In the genomic region with DNA sequence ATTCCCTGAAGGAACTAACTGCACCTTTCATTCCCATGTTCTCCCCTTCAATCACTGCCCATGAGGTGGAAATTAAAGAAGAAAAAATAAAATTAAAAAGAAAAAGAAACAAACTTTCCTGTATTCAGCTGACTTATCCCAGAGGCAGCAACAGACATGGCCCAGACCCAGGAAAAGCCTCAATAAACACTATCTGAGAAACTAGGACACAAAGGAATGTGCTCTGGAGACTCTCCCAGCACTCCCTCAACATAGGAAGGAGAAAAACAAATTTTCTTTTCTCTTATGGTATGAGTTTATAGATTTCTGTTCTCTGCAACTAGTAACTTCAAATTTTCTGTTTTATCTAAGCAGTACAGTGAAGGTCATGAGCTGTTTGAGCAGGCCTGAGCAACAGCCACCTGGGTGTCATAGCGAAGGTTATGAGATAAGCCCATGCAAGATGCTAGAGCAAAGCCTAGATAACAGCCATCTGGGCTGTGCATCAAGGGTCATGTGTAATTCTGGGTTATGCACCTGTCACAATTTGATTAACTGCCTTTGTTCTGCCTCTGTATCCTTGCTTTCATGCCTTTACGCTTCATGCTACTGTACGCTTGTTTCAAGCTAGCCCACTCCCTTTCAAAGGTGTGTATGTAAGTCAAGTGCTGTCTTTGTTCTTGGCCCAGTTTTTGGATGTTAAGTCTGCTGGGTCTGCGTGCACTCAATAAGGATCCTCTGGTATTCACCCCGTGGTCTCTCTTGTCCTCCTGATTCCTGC, we compare ENCODE assay signal across 1 cellular context.
TF ChIP-seq lines count a peak whose summit lies in the region.

No MANE protein-coding gene starts in this region.

TF ChIP-seq in K562, 482 proteins besides CTCF, POLR2A, EP300 and RAD21 (continued from another document and continues in another):
- TF ChIP-seq HSF4 (CRISPR knock-in tag; IDR thresholded peaks at IDR 0.05; ENCODE audit: borderline replicate concordance), result no peak
- TF ChIP-seq MXI1 (IDR thresholded peaks at IDR 0.05; ENCODE audit: low read depth, low read length), result no peak
- TF ChIP-seq, protein P1, sequence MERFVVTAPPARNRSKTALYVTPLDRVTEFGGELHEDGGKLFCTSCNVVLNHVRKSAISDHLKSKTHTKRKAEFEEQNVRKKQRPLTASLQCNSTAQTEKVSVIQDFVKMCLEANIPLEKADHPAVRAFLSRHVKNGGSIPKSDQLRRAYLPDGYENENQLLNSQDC (CRISPR knock-in tag; IDR thresholded peaks at IDR 0.05), result no peak
- TF ChIP-seq, protein P2, sequence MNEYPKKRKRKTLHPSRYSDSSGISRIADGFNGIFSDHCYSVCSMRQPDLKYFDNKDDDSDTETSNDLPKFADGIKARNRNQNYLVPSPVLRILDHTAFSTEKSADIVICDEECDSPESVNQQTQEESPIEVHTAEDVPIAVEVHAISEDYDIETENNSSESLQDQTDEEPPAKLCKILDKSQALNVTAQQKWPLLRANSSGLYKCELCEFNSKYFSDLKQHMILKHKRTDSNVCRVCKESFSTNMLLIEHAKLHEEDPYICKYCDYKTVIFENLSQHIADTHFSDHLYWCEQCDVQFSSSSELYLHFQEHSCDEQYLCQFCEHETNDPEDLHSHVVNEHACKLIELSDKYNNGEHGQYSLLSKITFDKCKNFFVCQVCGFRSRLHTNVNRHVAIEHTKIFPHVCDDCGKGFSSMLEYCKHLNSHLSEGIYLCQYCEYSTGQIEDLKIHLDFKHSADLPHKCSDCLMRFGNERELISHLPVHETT (CRISPR knock-in tag; conservative IDR thresholded peaks at IDR 0.05 in 1 of 2, IDR thresholded peaks at IDR 0.05 in 1 of 2), result no peak
- TF ChIP-seq NCOR1 (IDR thresholded peaks at IDR 0.05), result peak; percentile 75
- TF ChIP-seq, protein P3, sequence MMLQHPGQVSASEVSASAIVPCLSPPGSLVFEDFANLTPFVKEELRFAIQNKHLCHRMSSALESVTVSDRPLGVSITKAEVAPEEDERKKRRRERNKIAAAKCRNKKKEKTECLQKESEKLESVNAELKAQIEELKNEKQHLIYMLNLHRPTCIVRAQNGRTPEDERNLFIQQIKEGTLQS (IDR thresholded peaks at IDR 0.05), result no peak
- TF ChIP-seq, protein P3 (CRISPR knock-in tag; conservative IDR thresholded peaks at IDR 0.05), result no peak
- no peak for TF ChIP-seq ATF1 (CRISPR knock-in tag; IDR thresholded peaks at IDR 0.05)
- 0 out of 2 replicates have a peak, but pooled peaks have one; percentile 23 for TF ChIP-seq ATF1 (tag; IDR thresholded peaks at IDR 0.05)
- no peak for TF ChIP-seq SAFB2 (IDR thresholded peaks at IDR 0.05; ENCODE audit: borderline replicate concordance, low read depth, low read length, severe bottlenecking)
- TF ChIP-seq ZSCAN29 (IDR thresholded peaks at IDR 0.05), result no peak
- TF ChIP-seq, protein P4, sequence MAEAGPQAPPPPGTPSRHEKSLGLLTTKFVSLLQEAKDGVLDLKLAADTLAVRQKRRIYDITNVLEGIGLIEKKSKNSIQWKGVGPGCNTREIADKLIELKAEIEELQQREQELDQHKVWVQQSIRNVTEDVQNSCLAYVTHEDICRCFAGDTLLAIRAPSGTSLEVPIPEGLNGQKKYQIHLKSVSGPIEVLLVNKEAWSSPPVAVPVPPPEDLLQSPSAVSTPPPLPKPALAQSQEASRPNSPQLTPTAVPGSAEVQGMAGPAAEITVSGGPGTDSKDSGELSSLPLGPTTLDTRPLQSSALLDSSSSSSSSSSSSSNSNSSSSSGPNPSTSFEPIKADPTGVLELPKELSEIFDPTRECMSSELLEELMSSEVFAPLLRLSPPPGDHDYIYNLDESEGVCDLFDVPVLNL (CRISPR knock-in tag; IDR thresholded peaks at IDR 0.05; ENCODE audit: low read depth), result no peak
- no peak for TF ChIP-seq ZNF146 (CRISPR knock-in tag; IDR thresholded peaks at IDR 0.05; ENCODE audit: unreplicated experiment)
- no peak for TF ChIP-seq KDM5B (IDR thresholded peaks at IDR 0.05; ENCODE audit: insufficient replicate concordance, low read depth, low read length)
- TF ChIP-seq, protein P5, sequence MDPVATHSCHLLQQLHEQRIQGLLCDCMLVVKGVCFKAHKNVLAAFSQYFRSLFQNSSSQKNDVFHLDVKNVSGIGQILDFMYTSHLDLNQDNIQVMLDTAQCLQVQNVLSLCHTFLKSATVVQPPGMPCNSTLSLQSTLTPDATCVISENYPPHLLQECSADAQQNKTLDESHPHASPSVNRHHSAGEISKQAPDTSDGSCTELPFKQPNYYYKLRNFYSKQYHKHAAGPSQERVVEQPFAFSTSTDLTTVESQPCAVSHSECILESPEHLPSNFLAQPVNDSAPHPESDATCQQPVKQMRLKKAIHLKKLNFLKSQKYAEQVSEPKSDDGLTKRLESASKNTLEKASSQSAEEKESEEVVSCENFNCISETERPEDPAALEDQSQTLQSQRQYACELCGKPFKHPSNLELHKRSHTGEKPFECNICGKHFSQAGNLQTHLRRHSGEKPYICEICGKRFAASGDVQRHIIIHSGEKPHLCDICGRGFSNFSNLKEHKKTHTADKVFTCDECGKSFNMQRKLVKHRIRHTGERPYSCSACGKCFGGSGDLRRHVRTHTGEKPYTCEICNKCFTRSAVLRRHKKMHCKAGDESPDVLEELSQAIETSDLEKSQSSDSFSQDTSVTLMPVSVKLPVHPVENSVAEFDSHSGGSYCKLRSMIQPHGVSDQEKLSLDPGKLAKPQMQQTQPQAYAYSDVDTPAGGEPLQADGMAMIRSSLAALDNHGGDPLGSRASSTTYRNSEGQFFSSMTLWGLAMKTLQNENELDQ (CRISPR knock-in tag; IDR thresholded peaks at IDR 0.05; ENCODE audit: borderline replicate concordance), result no peak
- peak; percentile 93 for TF ChIP-seq SOX6 (IDR thresholded peaks at IDR 0.05)
- no peak for TF ChIP-seq HDAC2 (IDR thresholded peaks at IDR 0.05)
- no peak for TF ChIP-seq BCL6 (CRISPR knock-in tag; IDR thresholded peaks at IDR 0.05)
- TF ChIP-seq, protein P6, sequence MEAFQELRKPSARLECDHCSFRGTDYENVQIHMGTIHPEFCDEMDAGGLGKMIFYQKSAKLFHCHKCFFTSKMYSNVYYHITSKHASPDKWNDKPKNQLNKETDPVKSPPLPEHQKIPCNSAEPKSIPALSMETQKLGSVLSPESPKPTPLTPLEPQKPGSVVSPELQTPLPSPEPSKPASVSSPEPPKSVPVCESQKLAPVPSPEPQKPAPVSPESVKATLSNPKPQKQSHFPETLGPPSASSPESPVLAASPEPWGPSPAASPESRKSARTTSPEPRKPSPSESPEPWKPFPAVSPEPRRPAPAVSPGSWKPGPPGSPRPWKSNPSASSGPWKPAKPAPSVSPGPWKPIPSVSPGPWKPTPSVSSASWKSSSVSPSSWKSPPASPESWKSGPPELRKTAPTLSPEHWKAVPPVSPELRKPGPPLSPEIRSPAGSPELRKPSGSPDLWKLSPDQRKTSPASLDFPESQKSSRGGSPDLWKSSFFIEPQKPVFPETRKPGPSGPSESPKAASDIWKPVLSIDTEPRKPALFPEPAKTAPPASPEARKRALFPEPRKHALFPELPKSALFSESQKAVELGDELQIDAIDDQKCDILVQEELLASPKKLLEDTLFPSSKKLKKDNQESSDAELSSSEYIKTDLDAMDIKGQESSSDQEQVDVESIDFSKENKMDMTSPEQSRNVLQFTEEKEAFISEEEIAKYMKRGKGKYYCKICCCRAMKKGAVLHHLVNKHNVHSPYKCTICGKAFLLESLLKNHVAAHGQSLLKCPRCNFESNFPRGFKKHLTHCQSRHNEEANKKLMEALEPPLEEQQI (IDR thresholded peaks at IDR 0.05), result peak; percentile 41; the same call in 1 of the 2 replicates
- no peak for TF ChIP-seq TCFL5 (CRISPR knock-in tag; conservative IDR thresholded peaks at IDR 0.05)
- TF ChIP-seq TGIF2 (CRISPR knock-in tag; IDR thresholded peaks at IDR 0.05), result no peak
- peak; percentile 64 for TF ChIP-seq TRIM28 (IDR thresholded peaks at IDR 0.05)
- no peak for TF ChIP-seq EZH2 (IDR thresholded peaks at IDR 0.05; ENCODE audit: borderline replicate concordance, low read depth, low read length)
- no peak for TF ChIP-seq ATF7 (IDR thresholded peaks at IDR 0.05)
- TF ChIP-seq SREBF2 (CRISPR knock-in tag; IDR thresholded peaks at IDR 0.05), result no peak
- TF ChIP-seq ZNF696 (CRISPR knock-in tag; conservative IDR thresholded peaks at IDR 0.05), result no peak
- TF ChIP-seq, protein P7, sequence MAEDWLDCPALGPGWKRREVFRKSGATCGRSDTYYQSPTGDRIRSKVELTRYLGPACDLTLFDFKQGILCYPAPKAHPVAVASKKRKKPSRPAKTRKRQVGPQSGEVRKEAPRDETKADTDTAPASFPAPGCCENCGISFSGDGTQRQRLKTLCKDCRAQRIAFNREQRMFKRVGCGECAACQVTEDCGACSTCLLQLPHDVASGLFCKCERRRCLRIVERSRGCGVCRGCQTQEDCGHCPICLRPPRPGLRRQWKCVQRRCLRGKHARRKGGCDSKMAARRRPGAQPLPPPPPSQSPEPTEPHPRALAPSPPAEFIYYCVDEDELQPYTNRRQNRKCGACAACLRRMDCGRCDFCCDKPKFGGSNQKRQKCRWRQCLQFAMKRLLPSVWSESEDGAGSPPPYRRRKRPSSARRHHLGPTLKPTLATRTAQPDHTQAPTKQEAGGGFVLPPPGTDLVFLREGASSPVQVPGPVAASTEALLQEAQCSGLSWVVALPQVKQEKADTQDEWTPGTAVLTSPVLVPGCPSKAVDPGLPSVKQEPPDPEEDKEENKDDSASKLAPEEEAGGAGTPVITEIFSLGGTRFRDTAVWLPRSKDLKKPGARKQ (CRISPR knock-in tag; IDR thresholded peaks at IDR 0.05), result no peak
- TF ChIP-seq ZNF778 (CRISPR knock-in tag; IDR thresholded peaks at IDR 0.05), result no peak
- no peak for TF ChIP-seq ETS2 (tag; IDR thresholded peaks at IDR 0.05; ENCODE audit: borderline replicate concordance, poor library complexity, severe bottlenecking)
- TF ChIP-seq STAT5B (CRISPR knock-in tag; IDR thresholded peaks at IDR 0.05), result no peak
- no peak for TF ChIP-seq ZNF12 (CRISPR knock-in tag; IDR thresholded peaks at IDR 0.05)
- no peak for TF ChIP-seq NR3C1 (CRISPR knock-in tag; IDR thresholded peaks at IDR 0.05)
- TF ChIP-seq, protein P8, sequence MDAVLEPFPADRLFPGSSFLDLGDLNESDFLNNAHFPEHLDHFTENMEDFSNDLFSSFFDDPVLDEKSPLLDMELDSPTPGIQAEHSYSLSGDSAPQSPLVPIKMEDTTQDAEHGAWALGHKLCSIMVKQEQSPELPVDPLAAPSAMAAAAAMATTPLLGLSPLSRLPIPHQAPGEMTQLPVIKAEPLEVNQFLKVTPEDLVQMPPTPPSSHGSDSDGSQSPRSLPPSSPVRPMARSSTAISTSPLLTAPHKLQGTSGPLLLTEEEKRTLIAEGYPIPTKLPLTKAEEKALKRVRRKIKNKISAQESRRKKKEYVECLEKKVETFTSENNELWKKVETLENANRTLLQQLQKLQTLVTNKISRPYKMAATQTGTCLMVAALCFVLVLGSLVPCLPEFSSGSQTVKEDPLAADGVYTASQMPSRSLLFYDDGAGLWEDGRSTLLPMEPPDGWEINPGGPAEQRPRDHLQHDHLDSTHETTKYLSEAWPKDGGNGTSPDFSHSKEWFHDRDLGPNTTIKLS (IDR thresholded peaks at IDR 0.05; ENCODE audit: borderline replicate concordance, low read depth), result no peak
- 0 out of 2 replicates have a peak, but pooled peaks have one; percentile 26 for TF ChIP-seq SMARCA4 (IDR thresholded peaks at IDR 0.05)
- TF ChIP-seq PURB (CRISPR knock-in tag; IDR thresholded peaks at IDR 0.05; ENCODE audit: low read depth), result no peak
- TF ChIP-seq, protein P9, sequence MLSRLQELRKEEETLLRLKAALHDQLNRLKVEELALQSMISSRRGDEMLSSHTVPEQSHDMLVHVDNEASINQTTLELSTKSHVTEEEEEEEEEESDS (CRISPR knock-in tag; IDR thresholded peaks at IDR 0.05), result no peak
- TF ChIP-seq POLR3A (IDR thresholded peaks at IDR 0.05; ENCODE audit: borderline replicate concordance, extremely low read depth, insufficient read depth, insufficient read length), result no peak
- TF ChIP-seq, protein P10, sequence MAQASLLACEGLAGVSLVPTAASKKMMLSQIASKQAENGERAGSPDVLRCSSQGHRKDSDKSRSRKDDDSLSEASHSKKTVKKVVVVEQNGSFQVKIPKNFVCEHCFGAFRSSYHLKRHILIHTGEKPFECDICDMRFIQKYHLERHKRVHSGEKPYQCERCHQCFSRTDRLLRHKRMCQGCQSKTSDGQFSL (CRISPR knock-in tag; IDR thresholded peaks at IDR 0.05), result no peak
- TF ChIP-seq, protein P10 (tag; IDR thresholded peaks at IDR 0.05), result no peak
- no peak for TF ChIP-seq TEAD1 (CRISPR knock-in tag; IDR thresholded peaks at IDR 0.05)
- 0 out of 2 replicates have a peak, but pooled peaks have one; percentile 44 for TF ChIP-seq SMAD4 (CRISPR knock-in tag; conservative IDR thresholded peaks at IDR 0.05)
- TF ChIP-seq, protein P11, sequence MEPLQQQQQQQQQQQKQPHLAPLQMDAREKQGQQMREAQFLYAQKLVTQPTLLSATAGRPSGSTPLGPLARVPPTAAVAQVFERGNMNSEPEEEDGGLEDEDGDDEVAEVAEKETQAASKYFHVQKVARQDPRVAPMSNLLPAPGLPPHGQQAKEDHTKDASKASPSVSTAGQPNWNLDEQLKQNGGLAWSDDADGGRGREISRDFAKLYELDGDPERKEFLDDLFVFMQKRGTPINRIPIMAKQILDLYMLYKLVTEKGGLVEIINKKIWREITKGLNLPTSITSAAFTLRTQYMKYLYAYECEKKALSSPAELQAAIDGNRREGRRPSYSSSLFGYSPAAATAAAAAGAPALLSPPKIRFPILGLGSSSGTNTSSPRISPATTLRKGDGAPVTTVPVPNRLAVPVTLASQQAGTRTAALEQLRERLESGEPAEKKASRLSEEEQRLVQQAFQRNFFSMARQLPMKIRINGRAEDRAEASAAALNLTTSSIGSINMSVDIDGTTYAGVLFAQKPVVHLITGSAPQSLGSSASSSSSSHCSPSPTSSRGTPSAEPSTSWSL (CRISPR knock-in tag; IDR thresholded peaks at IDR 0.05; ENCODE audit: borderline replicate concordance), result no peak
- TF ChIP-seq ZNF165 (CRISPR knock-in tag; IDR thresholded peaks at IDR 0.05; ENCODE audit: borderline replicate concordance), result no peak
- no peak for TF ChIP-seq MAZ (CRISPR knock-in tag; conservative IDR thresholded peaks at IDR 0.05 in 1 of 2, IDR thresholded peaks at IDR 0.05 in 1 of 2)
- no peak for TF ChIP-seq EGR1 (conservative IDR thresholded peaks at IDR 0.05)
- no peak for TF ChIP-seq RBM14 (IDR thresholded peaks at IDR 0.05; ENCODE audit: borderline replicate concordance, insufficient read depth, low read depth, low read length)
- TF ChIP-seq ESRRA (IDR thresholded peaks at IDR 0.05; ENCODE audit: borderline replicate concordance, low read depth), result peak; percentile 68; the same call in 1 of the 2 replicates
- no peak for TF ChIP-seq MCM7 (IDR thresholded peaks at IDR 0.05)
